ENCODE assay signal across 2 cellular contexts in the genomic region with DNA sequence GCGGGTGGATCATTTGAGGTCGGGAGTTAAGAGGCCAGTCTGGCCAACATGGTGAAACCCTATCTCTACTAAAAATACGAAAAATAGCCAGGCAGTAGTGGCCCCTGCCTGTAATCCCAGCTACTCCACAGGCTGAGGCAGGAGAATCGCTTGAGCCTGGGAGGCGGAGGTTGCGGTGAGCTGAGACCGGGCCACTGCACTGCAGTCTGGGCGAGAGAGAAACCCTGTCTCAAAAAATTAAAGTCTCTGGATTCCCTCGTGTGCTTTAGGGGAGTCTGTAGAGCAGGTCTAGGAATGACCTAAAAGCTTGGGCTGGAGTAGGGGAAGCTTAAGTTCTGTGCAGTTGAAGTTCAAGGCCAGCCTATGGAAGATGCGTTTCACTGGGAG.
A peak's percentile ranks its signal among the peaks of the same experiment; 100 is the strongest.
TF ChIP-seq lines count a peak whose summit lies in the region.

No MANE protein-coding gene starts in this region.

TF ChIP-seq in A549, 52 proteins besides CTCF, POLR2A, EP300 and RAD21:
- TF ChIP-seq FOSL2 (IDR thresholded peaks at IDR 0.05) (no peak), FOSL2 (CRISPR knock-in tag; IDR thresholded peaks at IDR 0.05) (peak; percentile 17; the same call in 1 of the 2 replicates), SMC3 (IDR thresholded peaks at IDR 0.05) (no peak)

TF ChIP-seq in IMR-90, 13 proteins besides CTCF, POLR2A, EP300 and RAD21:
- no peak for TF ChIP-seq ELK1 (IDR thresholded peaks at IDR 0.05; ENCODE audit: borderline replicate concordance, low read depth, low read length)
- no peak for TF ChIP-seq RFX5 (IDR thresholded peaks at IDR 0.05; ENCODE audit: low read depth, low read length)
- TF ChIP-seq, protein P1, sequence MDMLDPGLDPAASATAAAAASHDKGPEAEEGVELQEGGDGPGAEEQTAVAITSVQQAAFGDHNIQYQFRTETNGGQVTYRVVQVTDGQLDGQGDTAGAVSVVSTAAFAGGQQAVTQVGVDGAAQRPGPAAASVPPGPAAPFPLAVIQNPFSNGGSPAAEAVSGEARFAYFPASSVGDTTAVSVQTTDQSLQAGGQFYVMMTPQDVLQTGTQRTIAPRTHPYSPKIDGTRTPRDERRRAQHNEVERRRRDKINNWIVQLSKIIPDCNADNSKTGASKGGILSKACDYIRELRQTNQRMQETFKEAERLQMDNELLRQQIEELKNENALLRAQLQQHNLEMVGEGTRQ (IDR thresholded peaks at IDR 0.05; ENCODE audit: low read depth, low read length) = no peak
- no peak for TF ChIP-seq FOS (IDR thresholded peaks at IDR 0.05; ENCODE audit: low read depth, low read length)
- no peak for TF ChIP-seq MAZ (IDR thresholded peaks at IDR 0.05; ENCODE audit: borderline replicate concordance, low read depth, low read length)
TF ChIP-seq in IMR-90: peak in this region for 0.
